24 cellular contexts compared by ENCODE assay signal in genomic region chrX:34909151-34909550, GRCh38. TPM values are rescaled to one million over a fixed set of nuclear protein-coding genes. Genes with fewer than 3 reads are reported as not detected.
DNase-seq lines count a peak whose midpoint lies in the region; ATAC-seq, FAIRE-seq and TF ChIP-seq lines count a peak whose summit lies in the region.
"Had no signal": no experiment of that assay in that cellular context is flagged by ENCODE, and none has a peak within 500 bp of the region (broad histone marks: within the 10 kb centered on the region; RNA-seq: fewer than 3 reads in every experiment).

No MANE protein-coding gene starts in this region.

- no peak overlapping the region for H3K4me2 ChIP-seq in astrocyte (ENCODE audit: low read length)
- H3K4me2 ChIP-seq: A549 had no signal

- H3K4me1 Mint-ChIP-seq in astrocyte (ENCODE audit: low read depth, unreplicated experiment) (no peaks in the 10 kb centered on the region), chondrocyte (ENCODE audit: low read depth) (peaks cover 3% of the 10 kb centered on the region)
- H3K4me1 Mint-ChIP-seq: CD4-positive, alpha-beta memory T cell had no signal

- H3K27me3 Mint-ChIP-seq in astrocyte (ENCODE audit: low read depth, unreplicated experiment), result no peaks in the 10 kb centered on the region
- no peaks in the 10 kb centered on the region for H3K27me3 Mint-ChIP-seq in chondrocyte (ENCODE audit: low read depth)
- H3K27me3 Mint-ChIP-seq: CD4-positive, alpha-beta memory T cell had no signal

- H3K9me3 Mint-ChIP-seq in astrocyte (ENCODE audit: unreplicated experiment), result no peaks in the 10 kb centered on the region
- peaks cover 17% of the 10 kb centered on the region for H3K9me3 Mint-ChIP-seq in chondrocyte (ENCODE audit: low read depth)

- H2AFZ ChIP-seq in astrocyte (ENCODE audit: low read depth, low read length), result no peak overlapping the region
- H2AFZ ChIP-seq: GM23248 had no signal

- DNase-seq in EH (ENCODE audit: low read depth), result peak; percentile 23
- no peak for DNase-seq in astrocyte (ENCODE audit: low read depth)
- DNase-seq in fibroblast of peridontal ligament (ENCODE audit: extremely low read depth), result peak; percentile 34
- DNase-seq in foreskin melanocyte, result peak; percentile 13
- DNase-seq in GM13977 (ENCODE audit: low spot score), result no peak
- no peak for DNase-seq in stimulated activated CD4-positive, alpha-beta T cell treated with anti-CD3 and anti-CD28 coated beads, Interleukin-2, amount 100 ng/mL, for 48 hours
- no peak for DNase-seq in chondrocyte (ENCODE audit: low spot score)
- DNase-seq: 8988T; ACHN; C1 segment of cervical spinal cord; Calu3; CD4-positive, alpha-beta memory T cell; COR-L47; DMS53; DMS79 treated with DMSO at 0.1 percent for 48 hours; GM23248; H7; HCEC 1CT had no signal

- H3K4me3 Mint-ChIP-seq in astrocyte (ENCODE audit: unreplicated experiment) (no peak overlapping the region), chondrocyte (ENCODE audit: unreplicated experiment) (no peak overlapping the region)
- H3K4me3 Mint-ChIP-seq: CD4-positive, alpha-beta memory T cell had no signal

- H3K27me3 ChIP-seq in astrocyte (ENCODE audit: insufficient read depth, low read length), result no peaks in the 10 kb centered on the region

- no peaks in the 10 kb centered on the region for H3K4me1 ChIP-seq in astrocyte (ENCODE audit: insufficient read depth, low read length)
- H3K4me1 ChIP-seq: A549 had no signal

- no peak overlapping the region for H3K27ac Mint-ChIP-seq in astrocyte (ENCODE audit: unreplicated experiment)
- no peak overlapping the region for H3K27ac Mint-ChIP-seq in chondrocyte (ENCODE audit: unreplicated experiment)
- H3K27ac Mint-ChIP-seq: CD4-positive, alpha-beta memory T cell had no signal

- no peaks in the 10 kb centered on the region for H4K20me1 ChIP-seq in astrocyte (ENCODE audit: insufficient read depth, low read length)

- H3K4me3 ChIP-seq in astrocyte (ENCODE audit: insufficient read depth, low read depth, low read length), result no peak overlapping the region
- H3K4me3 ChIP-seq: A549, GM23248 had no signal

- peak; percentile 97 for FAIRE-seq in astrocyte (lab: Jason Lieb, UNC)
- FAIRE-seq: G401.6, GM12892, H1 had no signal

- H3K27ac ChIP-seq in astrocyte (ENCODE audit: low read depth, low read length), result no peak overlapping the region
- H3K27ac ChIP-seq: A549, GM23248 had no signal

- H3K79me2 ChIP-seq in astrocyte (ENCODE audit: insufficient read depth, low read length), result no peaks in the 10 kb centered on the region

- H3K9me3 ChIP-seq in astrocyte (ENCODE audit: insufficient read depth, low read depth, low read length), result no peaks in the 10 kb centered on the region
- H3K9me3 ChIP-seq: A549 had no signal

- no peaks in the 10 kb centered on the region for H3K36me3 Mint-ChIP-seq in astrocyte (ENCODE audit: low read depth, unreplicated experiment)
- H3K36me3 Mint-ChIP-seq in chondrocyte (ENCODE audit: low read depth), result no peaks in the 10 kb centered on the region
- H3K36me3 Mint-ChIP-seq: CD4-positive, alpha-beta memory T cell had no signal

- in situ Hi-C loops in GM13977 (cut with MboI; ENCODE audit: low pct_unique_long_range_greater_than_20kb, low sequenced_read_pairs, unreplicated experiment), result loop anchor here (25.0 kb wide), 1 partner anchor 97 kb away; no protein-coding TSS in a partner anchor

- no peaks in the 10 kb centered on the region for H3K36me3 ChIP-seq in astrocyte (ENCODE audit: insufficient read depth, low read length)

- H3K9ac ChIP-seq in astrocyte (ENCODE audit: low read length), result no peak overlapping the region
- H3K9ac ChIP-seq: GM23248 had no signal

- no peak for ATAC-seq in HG03280 (IDR thresholded peaks at IDR 0.05; ENCODE audit: unreplicated experiment)
- ATAC-seq: A549 had no signal

- TF ChIP-seq CTCF in astrocyte (IDR thresholded peaks at IDR 0.05; ENCODE audit: insufficient read depth, low read depth, low read length) (no peak), GM13977 (IDR thresholded peaks at IDR 0.05; ENCODE audit: extremely low read depth, insufficient read depth, missing control alignments) (no peak), chondrocyte (IDR thresholded peaks at IDR 0.05) (no peak)

RNA-seq across cellular contexts. Expression of gene FAM47B, which starts 33.4 kb away (rescaled TPM):
- total RNA-seq in astrocyte, result not detected in 2 replicates
- not detected in 3 replicates for total RNA-seq in chondrocyte
- total RNA-seq: Calu3; CD4-positive, alpha-beta memory T cell; Daoy; GM23248; H1; H7 had no signal

Comparison
In these comparisons a context has a peak if more than half of its experiments do, and no peak if none do; other contexts are left out.
1. DNase-seq: peak in EH (single experiment), fibroblast of peridontal ligament (single experiment) and foreskin melanocyte (single experiment); none in astrocyte (single experiment), GM13977 (single experiment), stimulated activated CD4-positive, alpha-beta T cell treated with anti-CD3 and anti-CD28 coated beads, Interleukin-2, amount 100 ng/mL, for 48 hours (0 of 2) and chondrocyte (single experiment).